ENCODE assay signal across 27 cellular contexts in the genomic region with DNA sequence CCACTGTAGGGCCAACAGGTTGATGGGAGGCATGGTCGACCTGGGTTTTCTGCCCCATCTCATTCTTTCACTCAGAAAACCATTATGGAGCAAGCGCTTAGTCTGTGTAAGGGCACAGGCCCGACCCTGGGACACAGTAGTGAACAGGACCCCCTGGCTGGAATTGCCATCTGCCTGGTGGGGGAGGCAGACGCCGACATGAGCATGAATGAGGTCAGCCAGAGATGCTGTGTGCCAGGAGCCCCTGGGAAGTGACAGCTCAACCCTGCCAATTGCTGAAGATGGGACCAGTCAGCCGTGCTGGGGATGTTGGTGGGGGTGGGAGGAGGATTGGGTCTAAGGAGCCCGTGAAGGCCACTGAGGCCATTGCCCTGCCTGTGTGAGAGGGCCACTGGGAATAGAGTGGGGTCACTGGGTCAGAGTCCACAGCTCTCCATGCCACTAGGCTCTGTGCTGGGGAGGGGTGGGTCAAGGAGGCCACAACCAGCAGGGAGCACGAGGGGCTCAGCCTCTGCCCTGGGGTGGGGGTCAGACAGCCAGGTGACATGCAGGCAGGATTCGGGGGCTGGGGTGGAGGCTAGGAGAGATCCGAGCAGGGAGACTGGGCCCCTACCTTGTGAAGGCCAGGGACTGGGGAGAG. TPM values are rescaled to one million over a fixed set of nuclear protein-coding genes. Genes with fewer than 3 reads are reported as not detected.
DNase-seq lines count a peak whose midpoint lies in the region; FAIRE-seq and TF ChIP-seq lines count a peak whose summit lies in the region.
"Had no signal": no experiment of that assay in that cellular context is flagged by ENCODE, and none has a peak within 500 bp of the region (broad histone marks: within the 10 kb centered on the region; RNA-seq: fewer than 3 reads in every experiment).

No MANE protein-coding gene starts in this region.

- H2BK120ac ChIP-seq in H1 (replicated peaks; ENCODE audit: low read depth, low read length), result no peak overlapping the region

- H2AK5ac ChIP-seq in H1 (ENCODE audit: low read depth, low read length), result no peak overlapping the region

- H2BK12ac ChIP-seq in H1 (ENCODE audit: low read depth, low read length), result no peak overlapping the region

- H3K27me3 Mint-ChIP-seq in nephron progenitor cell (ENCODE audit: low read depth, poor library complexity), result no peaks in the 10 kb centered on the region
- H3K27me3 Mint-ChIP-seq: B cell; CD4-positive, alpha-beta T cell had no signal

- TF ChIP-seq EP300 in H1 (IDR thresholded peaks at IDR 0.05; ENCODE audit: borderline replicate concordance in 1 of 2, low read depth in 2 of 2, low read length in 2 of 2), result no peak

- H3K23ac ChIP-seq in H1 (ENCODE audit: insufficient read length), result no peak overlapping the region

- peaks cover 35% of the 10 kb centered on the region for H3K4me1 Mint-ChIP-seq in nephron progenitor cell
- H3K4me1 Mint-ChIP-seq: B cell had no signal

- H3K79me2 ChIP-seq in H1 (ENCODE audit: control insufficient read depth in 1 of 2, insufficient read depth in 2 of 2, low read length in 2 of 2), result no peaks in the 10 kb centered on the region

- peak overlapping the region; percentile 33 for H3K27ac ChIP-seq in caudate nucleus (ENCODE audit: low read depth, low read length)
- H3K27ac ChIP-seq in H1 (ENCODE audit: low read depth, low read length), result no peak overlapping the region
- H3K27ac ChIP-seq in spleen, result no peak overlapping the region
- H3K27ac ChIP-seq: 22Rv1; A549; BLaER1 treated with 17β-estradiol and CSF1 and Interleukin-3, amounts not matched to agents 10 nM and 100 nM; C4-2B had no signal

- H3K14ac ChIP-seq in H1 (ENCODE audit: insufficient read length), result no peak overlapping the region

- no peak overlapping the region for H3K4me3 Mint-ChIP-seq in nephron progenitor cell
- H3K4me3 Mint-ChIP-seq: B cell; CD4-positive, alpha-beta T cell; CD8-positive, alpha-beta T cell had no signal

- H3K27ac Mint-ChIP-seq in nephron progenitor cell, result no peak overlapping the region
- H3K27ac Mint-ChIP-seq: B cell; CD4-positive, alpha-beta T cell; CD8-positive, alpha-beta T cell had no signal

- POLR2A ChIA-PET in H1 (lab: Charles Lee; ENCODE audit: partially characterized antibody), result no interaction called here

- H2BK20ac ChIP-seq in H1 (ENCODE audit: low read length), result no peak overlapping the region

- DNase-seq in caudate nucleus (lab: John Stamatoyannopoulos, UW) (no peak), H1 (ENCODE audit: low read depth in 1 of 2, low spot score in 2 of 2) (no peak), spleen (peak; percentile 64), DMS114 treated with DMSO at 0.1 percent for 48 hours (lab: John Stamatoyannopoulos, UW; ENCODE audit: unreplicated experiment) (no peak), nephron progenitor cell (no peak), NCI-H2081 treated with DMSO at 0.1 percent for 48 hours (lab: John Stamatoyannopoulos, UW) (no peak)
- DNase-seq: AML-193; Caco-2; Calu3; CD4-positive, alpha-beta T cell; CD8-positive, alpha-beta T cell; DMS153; DMS53; DMS79; DND-41; EL; GDM1 had no signal

- no peak overlapping the region for H2BK5ac ChIP-seq in H1 (ENCODE audit: low read depth, low read length)

- H2BK15ac ChIP-seq in H1 (ENCODE audit: low read length), result no peak overlapping the region

- no peak overlapping the region for H2AFZ ChIP-seq in H1 (ENCODE audit: low read length)

- no peak overlapping the region for H3K4me2 ChIP-seq in H1 (ENCODE audit: insufficient read depth in 1 of 2, low read depth in 2 of 2, low read length in 2 of 2)
- H3K4me2 ChIP-seq: A549; BLaER1 treated with 17β-estradiol and CSF1 and Interleukin-3, amounts not matched to agents 10 nM and 100 nM had no signal

- no peak for TF ChIP-seq CTCF in H1 (IDR thresholded peaks at IDR 0.05; ENCODE audit: control extremely low read depth in 1 of 3, insufficient read depth in 1 of 3, low read depth in 1 of 3, low read length in 3 of 3)
- TF ChIP-seq CTCF in spleen (IDR thresholded peaks at IDR 0.05 in 8 of 11, conservative IDR thresholded peaks at IDR 0.05 in 3 of 11), result no peak
- TF ChIP-seq CTCF in nephron progenitor cell (IDR thresholded peaks at IDR 0.05), result no peak

- H3K23me2 ChIP-seq in H1 (ENCODE audit: low read depth, low read length), result no peaks in the 10 kb centered on the region

- intact Hi-C loops in spleen (cut with DNase I; ENCODE audit: low total_unique reads), result no loop called here

- H3K9me3 ChIP-seq in H1 (ENCODE audit: insufficient read depth in 2 of 2, low read depth in 1 of 2, low read length in 1 of 2), result no peaks in the 10 kb centered on the region
- no peaks in the 10 kb centered on the region for H3K9me3 ChIP-seq in spleen
- H3K9me3 ChIP-seq: A549; BLaER1 treated with 17β-estradiol and CSF1 and Interleukin-3, amounts not matched to agents 10 nM and 100 nM; Caco-2 had no signal

- H3K36me3 ChIP-seq in H1 (ENCODE audit: control insufficient read depth in 2 of 4, insufficient read depth in 4 of 4, low read length in 3 of 4) (no peaks in the 10 kb centered on the region), spleen (no peaks in the 10 kb centered on the region)
- H3K36me3 ChIP-seq: BLaER1 treated with 17β-estradiol and CSF1 and Interleukin-3, amounts not matched to agents 10 nM and 100 nM had no signal

- no peak overlapping the region for H3K4ac ChIP-seq in H1 (replicated peaks; ENCODE audit: insufficient read length, low read depth, low read length)

- peak overlapping the region; percentile 5; the same call in 1 of the 2 replicates for H4K8ac ChIP-seq in H1 (ENCODE audit: extremely low read depth, insufficient read depth, low read length)

- no peak for TF ChIP-seq RAD21 in H1 (IDR thresholded peaks at IDR 0.05 in 1 of 2, conservative IDR thresholded peaks at IDR 0.05 in 1 of 2; ENCODE audit: low read depth in 2 of 2, low read length in 2 of 2)

- TF ChIP-seq POLR2A in H1 (IDR thresholded peaks at IDR 0.05; ENCODE audit: control extremely low read depth in 1 of 2, low read depth in 2 of 2, low read length in 2 of 2) (no peak), spleen (IDR thresholded peaks at IDR 0.05) (no peak)

- H3K4me1 ChIP-seq in H1 (replicated peaks in 1 of 4; ENCODE audit: control insufficient read depth in 3 of 4, insufficient read depth in 4 of 4, low read length in 3 of 4), result peaks cover 0 to 2% (median under 1%) of the 10 kb centered on the region in 4 experiments; a peak in 4 of 7 replicates
- H3K4me1 ChIP-seq in spleen, result no peaks in the 10 kb centered on the region
- H3K4me1 ChIP-seq: Caco-2 had no signal

- no peak overlapping the region for H3K9ac ChIP-seq in H1 (replicated peaks in 1 of 4; ENCODE audit: extremely low read depth in 1 of 4, low read depth in 3 of 4, low read length in 3 of 4)
- H3K9ac ChIP-seq: BLaER1 treated with 17β-estradiol and CSF1 and Interleukin-3, amounts not matched to agents 10 nM and 100 nM had no signal

- no peak overlapping the region for H3K18ac ChIP-seq in H1 (ENCODE audit: extremely low read depth, low read length)

- no peak overlapping the region for H3K4me3 ChIP-seq in H1 (ENCODE audit: extremely low read depth in 1 of 4, insufficient read depth in 2 of 4, low read depth in 3 of 4, low read length in 4 of 4)
- H3K4me3 ChIP-seq in spleen, result no peak overlapping the region
- H3K4me3 ChIP-seq: A549; BLaER1 treated with 17β-estradiol and CSF1 and Interleukin-3, amounts not matched to agents 10 nM and 100 nM; GM12878 had no signal

- CTCF ChIA-PET in H1 (lab: Charles Lee; ENCODE audit: partially characterized antibody), result interaction anchor here (0.9 to 1.0 kb wide), 2 partner anchors 16 to 25 kb away, joined by 5 read pairs; no protein-coding TSS in a partner anchor

- H4K91ac ChIP-seq in H1 (replicated peaks; ENCODE audit: insufficient read length, low read length), result no peak overlapping the region

- H4K20me1 ChIP-seq in H1 (replicated peaks in 1 of 2; ENCODE audit: control insufficient read depth in 1 of 2, insufficient read depth in 2 of 2, low read length in 2 of 2), result no peaks in the 10 kb centered on the region

- H3K9me3 Mint-ChIP-seq in nephron progenitor cell, result peaks cover 57% of the 10 kb centered on the region
- H3K9me3 Mint-ChIP-seq: CD4-positive, alpha-beta T cell; CD8-positive, alpha-beta T cell had no signal

- H3K27me3 ChIP-seq in H1 (replicated peaks in 1 of 4; ENCODE audit: control insufficient read depth in 3 of 4, extremely low read depth in 1 of 4, insufficient read depth in 3 of 4, low read length in 3 of 4) (no peaks in the 10 kb centered on the region), spleen (replicated peaks in 1 of 7) (peaks cover 0 to 13% (median 0%) of the 10 kb centered on the region in 7 donors)

- H3K36me3 Mint-ChIP-seq in nephron progenitor cell (ENCODE audit: low read depth), result peaks cover 6% of the 10 kb centered on the region
- H3K36me3 Mint-ChIP-seq: CD8-positive, alpha-beta T cell had no signal

- FAIRE-seq in H1 (lab: Jason Lieb, UNC), result no peak
- FAIRE-seq: A549, D721Med, GM12878, GM12892, GM18507 had no signal

- no peaks in the 10 kb centered on the region for H3K79me1 ChIP-seq in H1 (ENCODE audit: low read depth, low read length)

- no peak overlapping the region for H3K56ac ChIP-seq in H1 (replicated peaks; ENCODE audit: insufficient read length, low read depth, low read length)

- H4K5ac ChIP-seq in H1 (ENCODE audit: insufficient read length, low read depth, low read length), result no peak overlapping the region

- WGBS in H1 (ENCODE audit: extremely low coverage in 1 of 2, insufficient coverage in 1 of 2, insufficient read length in 1 of 2, insufficient replicate concordance in 2 of 2, low coverage in 1 of 2, low lambda C conversion rate in 2 of 2, missing lambda C conversion rate in 1 of 2), 2 experiments, result 93% methylated on average over 7 of the region's 10 CpGs; no CpG with 5 or more reads in 1 of the 2 experiments
- WGBS in spleen, 5 donors, result 76 to 90% (median 84%) methylated on average over 5 to 10 of the region's 10 CpGs

TF ChIP-seq in H1, 55 proteins besides CTCF, POLR2A, EP300 and RAD21 (continues in another document):
- no peak for TF ChIP-seq CBX8 (IDR thresholded peaks at IDR 0.05; ENCODE audit: borderline replicate concordance, low read depth, low read length)

RNA-seq across cellular contexts. Expression of a gene that starts 31.0 kb away (rescaled TPM):
- 15.4 and 15.6 TPM in 2 replicates for total RNA-seq in H1 (2021; fragmentation: NEBNext Ultra II Directional; extraction: Animal tissue kit (Norgen Biotek cat#: 25700))
- 18.6 and 20.1 TPM in 2 replicates for polyA plus RNA-seq in H1 (2011; rRNA removed)
- polyA plus RNA-seq in H1 (2011; cell fraction: cytosol; rRNA removed), result 16.8 TPM
- 33.8 TPM for polyA plus RNA-seq in H1 (2011; cell fraction: nucleus; rRNA removed)
- 13.5 to 18.5 TPM (median 15.8 TPM) in 4 replicates for polyA plus RNA-seq in H1 (2012, experiment 1 of 2)
- polyA plus RNA-seq in H1 (2012, experiment 2 of 2), result 6.4 TPM
- polyA plus RNA-seq in H1 (2013, experiment 1 of 2), result 8.5 TPM
- polyA plus RNA-seq in H1 (2013, experiment 2 of 2), result 9.2 TPM
- 17.3 and 24.3 TPM in 2 replicates for polyA minus RNA-seq in H1 (2011; rRNA and poly(A)+ RNA removed)
- polyA minus RNA-seq in H1 (2011; cell fraction: cytosol; rRNA and poly(A)+ RNA removed), result 10.8 TPM
- 9.4 TPM for polyA minus RNA-seq in H1 (2011; cell fraction: nucleus; rRNA and poly(A)+ RNA removed)
- 10 to 100 TPM in 3 of 7 donors, 1 to 10 TPM in 4; 6.6 to 13.8 (median 8.3) TPM for total RNA-seq in spleen
- polyA plus RNA-seq in spleen, result 1 to 10 TPM; 2.0 to 2.7 (median 2.4) TPM
- total RNA-seq: G401 had no signal
